14 cellular contexts compared by ENCODE assay signal in the genomic region with DNA sequence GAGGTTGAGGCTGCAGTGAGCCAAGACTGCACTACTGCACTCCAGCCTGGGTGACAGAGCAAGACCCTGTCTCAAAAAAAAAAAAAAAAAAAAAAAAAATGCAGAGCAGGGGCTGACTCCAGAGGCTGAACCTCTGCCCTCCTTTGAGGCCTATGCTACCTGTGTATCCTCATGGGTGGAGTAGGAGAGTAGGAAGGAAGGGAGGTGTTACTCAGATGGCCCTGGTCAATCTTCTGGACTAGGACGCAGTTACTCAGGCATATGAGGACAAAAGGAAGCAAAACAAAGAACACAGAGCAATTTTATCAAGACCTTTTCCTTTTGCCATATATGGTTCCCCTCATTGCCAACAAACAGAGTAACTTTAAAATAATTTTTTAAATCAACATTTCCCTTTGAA. TPM values are rescaled to one million over a fixed set of nuclear protein-coding genes. Genes with fewer than 3 reads are reported as not detected.
A peak's percentile ranks its signal among the peaks of the same experiment; 100 is the strongest.
DNase-seq lines count a peak whose midpoint lies in the region; ATAC-seq, FAIRE-seq and TF ChIP-seq lines count a peak whose summit lies in the region.
"Had no signal": no experiment of that assay in that cellular context is flagged by ENCODE, and none has a peak within 500 bp of the region (broad histone marks: within the 10 kb centered on the region; RNA-seq: fewer than 3 reads in every experiment).

No MANE protein-coding gene starts in this region.

- H3K27me3 ChIP-seq in breast epithelium (no peaks in the 10 kb centered on the region), upper lobe of right lung (no peaks in the 10 kb centered on the region), mesendoderm (ENCODE audit: insufficient read depth, low read length, poor library complexity) (no peaks in the 10 kb centered on the region)
- H3K27me3 ChIP-seq: foreskin keratinocyte had no signal

- no peak overlapping the region for H2BK15ac ChIP-seq in mesendoderm (replicated peaks; ENCODE audit: low read depth)

- H3K9ac ChIP-seq in mesendoderm (ENCODE audit: low read length) = no peak overlapping the region

- no peak overlapping the region for H4K5ac ChIP-seq in mesendoderm (ENCODE audit: low read length)

- no peaks in the 10 kb centered on the region for H3K79me1 ChIP-seq in mesendoderm (ENCODE audit: low read length)

- FAIRE-seq in HTR-8/SVneo (lab: Jason Lieb, UNC) = no peak

- H3K4me2 ChIP-seq in mesendoderm (ENCODE audit: low read length) = no peak overlapping the region

- DNase-seq in breast epithelium (ENCODE audit: low spot score in 2 of 2) (no peak), left ventricle myocardium superior (no peak), omental fat pad (ENCODE audit: low spot score) (no peak), upper lobe of right lung (no peak), activated gamma-delta T cell (lab: John Stamatoyannopoulos, UW) (no peak), HTR-8/SVneo (ENCODE audit: insufficient read length, low spot score) (no peak), mesendoderm (no peak)
- DNase-seq: activated CD8-positive, alpha-beta T cell treated with anti-CD3 and anti-CD28 coated beads, Interleukin-2, amount 10 ng/mL, durations not matched to agents 7 days and 5 days; foreskin keratinocyte; MM.1S; stimulated activated CD4-positive, alpha-beta T cell treated with anti-CD3 and anti-CD28 coated beads, Interleukin-4, amount 100 ng/mL, for 24 hours; T-helper 17 cell had no signal

- no peak overlapping the region for H3K18ac ChIP-seq in mesendoderm (ENCODE audit: low read length)

- H3K36me3 ChIP-seq in breast epithelium (no peaks in the 10 kb centered on the region), upper lobe of right lung (no peaks in the 10 kb centered on the region), mesendoderm (ENCODE audit: control insufficient read depth, insufficient read depth, low read length) (no peaks in the 10 kb centered on the region)

- H3K56ac ChIP-seq in mesendoderm (ENCODE audit: low read length) = no peak overlapping the region

- H2AK5ac ChIP-seq in mesendoderm (ENCODE audit: low read length) = no peak overlapping the region

- no peak for TF ChIP-seq CTCF in breast epithelium (IDR thresholded peaks at IDR 0.05)
- TF ChIP-seq CTCF in omental fat pad (IDR thresholded peaks at IDR 0.05) = no peak
- TF ChIP-seq CTCF in upper lobe of right lung (IDR thresholded peaks at IDR 0.05) = no peak

- no peaks in the 10 kb centered on the region for H3K79me2 ChIP-seq in mesendoderm (ENCODE audit: control insufficient read depth, insufficient read depth, low read length)

- H3K27ac ChIP-seq in breast epithelium = peak overlapping the region; percentile 72 to 79
- peak overlapping the region; percentile 79 for H3K27ac ChIP-seq in upper lobe of right lung
- no peak overlapping the region for H3K27ac ChIP-seq in mesendoderm (ENCODE audit: low read depth, low read length)
- H3K27ac ChIP-seq: foreskin keratinocyte, HL-60 had no signal

- no peak overlapping the region for H2BK120ac ChIP-seq in mesendoderm (ENCODE audit: low read depth, low read length)

- H3K4me1 ChIP-seq in breast epithelium = peaks cover 7 to 13% of the 10 kb centered on the region in 2 donors
- peaks cover 25% of the 10 kb centered on the region for H3K4me1 ChIP-seq in upper lobe of right lung
- H3K4me1 ChIP-seq in mesendoderm (ENCODE audit: control insufficient read depth, low read depth, low read length) = no peaks in the 10 kb centered on the region

- H2BK5ac ChIP-seq in mesendoderm (ENCODE audit: low read length) = no peak overlapping the region

- peak overlapping the region in 1 of 3 donors; percentile 42 for H3K4me3 ChIP-seq in breast epithelium
- peak overlapping the region; percentile 28 for H3K4me3 ChIP-seq in upper lobe of right lung
- H3K4me3 ChIP-seq in mesendoderm (ENCODE audit: low read length) = no peak overlapping the region

- ATAC-seq in left ventricle myocardium superior = peak; percentile 7
- ATAC-seq in omental fat pad (ENCODE audit: low FRiP score) = peak; percentile 22
- no peak for ATAC-seq in upper lobe of right lung
- ATAC-seq: activated CD8-positive, alpha-beta T cell treated with anti-CD3 and anti-CD28 coated beads, Interleukin-2, amount 10 ng/mL, durations not matched to agents 7 days and 5 days; T-helper 17 cell had no signal

- no peak overlapping the region for H3K4ac ChIP-seq in mesendoderm (ENCODE audit: low read depth, low read length)

- WGBS in mesendoderm (ENCODE audit: extremely low coverage, insufficient coverage, low lambda C conversion rate) = no CpG with 5 or more reads among the region's 1 CpG

- intact Hi-C loops in breast epithelium (cut with DNase I; ENCODE audit: low total_unique reads) = no loop called here
- intact Hi-C loops in left ventricle myocardium superior (cut with micrococcal nuclease) = no loop called here
- intact Hi-C loops in upper lobe of right lung (cut with DNase I) = no loop called here

- H3K9me3 ChIP-seq in breast epithelium (no peaks in the 10 kb centered on the region), upper lobe of right lung (no peaks in the 10 kb centered on the region)

- no peak overlapping the region for H4K8ac ChIP-seq in mesendoderm (ENCODE audit: low read depth, low read length)

- H3K23ac ChIP-seq in mesendoderm (ENCODE audit: low read length) = no peak overlapping the region

- no peak for TF ChIP-seq POLR2A in breast epithelium (IDR thresholded peaks at IDR 0.05)

RNA-seq across cellular contexts. Expression of a gene that starts 35.2 kb away (rescaled TPM):
- total RNA-seq in breast epithelium (100 to 1,000 TPM; 127 to 287 (median 167) TPM), left ventricle myocardium superior (26.2 TPM), omental fat pad (100 to 1,000 TPM; 104 to 267 (median 196) TPM), upper lobe of right lung (55.9 TPM)
- polyA plus RNA-seq in mesendoderm (2013, experiment 1 of 2) = 2.3 TPM
- 2.6 TPM for polyA plus RNA-seq in mesendoderm (2013, experiment 2 of 2)
- total RNA-seq: OCI-LY7 had no signal
